30 cellular contexts compared by ENCODE assay signal in genomic region chr4:184235526-184235925, GRCh38. TPM values are rescaled to one million over a fixed set of nuclear protein-coding genes. Genes with fewer than 3 reads are reported as not detected.
"Had no signal": no experiment of that assay in that cellular context is flagged by ENCODE, and none has a peak within 500 bp of the region (broad histone marks: within the 10 kb centered on the region; RNA-seq: fewer than 3 reads in every experiment).

No MANE protein-coding gene starts in this region.

- H3K27ac ChIP-seq: brain microvascular endothelial cell, KMS-11, Peyer's patch had no signal

- H3K36me3 Mint-ChIP-seq: activated naive CD4-positive, alpha-beta T cell treated with anti-CD3 and anti-CD28 coated beads, Interleukin-2, amount 10 ng/mL, durations not matched to agents 7 days and 5 days; T-cell had no signal

- ATAC-seq: PC-3, SK-N-SH treated with all-trans-retinoic acid at 6 μM for 48 hours, T-cell had no signal

- H3K4me3 ChIP-seq: Peyer's patch had no signal

- H3K27ac Mint-ChIP-seq: activated naive CD4-positive, alpha-beta T cell treated with anti-CD3 and anti-CD28 coated beads, Interleukin-2, amount 10 ng/mL, durations not matched to agents 7 days and 5 days; T-cell had no signal

- H3K9me3 Mint-ChIP-seq: activated naive CD4-positive, alpha-beta T cell treated with anti-CD3 and anti-CD28 coated beads, Interleukin-2, amount 10 ng/mL, durations not matched to agents 7 days and 5 days; T-cell had no signal

- H3K27me3 Mint-ChIP-seq: activated CD4-positive, alpha-beta memory T cell treated with anti-CD3 and anti-CD28 coated beads, Interleukin-2, amount 10 ng/mL, durations not matched to agents 7 days and 5 days; activated naive CD4-positive, alpha-beta T cell treated with anti-CD3 and anti-CD28 coated beads, Interleukin-2, amount 10 ng/mL, durations not matched to agents 7 days and 5 days; activated T-cell treated with anti-CD3 and anti-CD28 coated beads, Interleukin-2, amount 50 U/mL, for 24 hours; T-cell had no signal

- H3K27me3 ChIP-seq: Peyer's patch had no signal

- H3K9me3 ChIP-seq: Peyer's patch had no signal

- H3K4me1 ChIP-seq: Peyer's patch had no signal

- FAIRE-seq: colon, TTC549 had no signal

- H3K4me3 Mint-ChIP-seq: activated CD4-positive, alpha-beta memory T cell treated with anti-CD3 and anti-CD28 coated beads, Interleukin-2, amount 10 ng/mL, durations not matched to agents 7 days and 5 days; activated naive CD4-positive, alpha-beta T cell treated with anti-CD3 and anti-CD28 coated beads, Interleukin-2, amount 10 ng/mL, durations not matched to agents 7 days and 5 days; activated T-cell treated with anti-CD3 and anti-CD28 coated beads, Interleukin-2, amount 50 U/mL, for 24 hours; T-cell had no signal

- DNase-seq: activated CD4-positive, alpha-beta memory T cell treated with anti-CD3 and anti-CD28 coated beads, Interleukin-2, amount 10 ng/mL, durations not matched to agents 7 days and 5 days; activated CD4-positive, alpha-beta T cell treated with anti-CD3 and anti-CD28 coated beads for 4 hours; activated gamma-delta T cell treated with Interleukin-2 at 50 U/mL for 16 hours; activated naive CD4-positive, alpha-beta T cell treated with anti-CD3 and anti-CD28 coated beads, Interleukin-2, amount 10 ng/mL, durations not matched to agents 7 days and 5 days; activated T-cell treated with anti-CD3 and anti-CD28 coated beads, Interleukin-2, amount 50 U/mL, for 24 hours; amniotic stem cell; aorta; brain microvascular endothelial cell; central memory CD4-positive, alpha-beta T cell; MM.1S; MV-4-11; NCI-H1092; NCI-H1436 treated with DMSO at 0.1 percent for 48 hours; NCI-H1694 treated with DMSO at 0.1 percent for 48 hours; NCI-H2029; NCI-H345; NCI-H524 treated with DMSO at 0.1 percent for 48 hours; PC-3; Peyer's patch; RPMI8226; SHP77 treated with DMSO at 0.1 percent for 48 hours; T-cell; T1000 had no signal

- H3K36me3 ChIP-seq: brain microvascular endothelial cell, Peyer's patch had no signal

RNA-seq across cellular contexts. Expression of gene ENPP6, which starts 17.9 kb away (rescaled TPM):
- total RNA-seq: LHCN-M2, NCI-H460, PC-3, SK-MEL-5, T-cell had no signal
